Comparison of ENCODE assay signal across 8 cellular contexts in the genomic region with DNA sequence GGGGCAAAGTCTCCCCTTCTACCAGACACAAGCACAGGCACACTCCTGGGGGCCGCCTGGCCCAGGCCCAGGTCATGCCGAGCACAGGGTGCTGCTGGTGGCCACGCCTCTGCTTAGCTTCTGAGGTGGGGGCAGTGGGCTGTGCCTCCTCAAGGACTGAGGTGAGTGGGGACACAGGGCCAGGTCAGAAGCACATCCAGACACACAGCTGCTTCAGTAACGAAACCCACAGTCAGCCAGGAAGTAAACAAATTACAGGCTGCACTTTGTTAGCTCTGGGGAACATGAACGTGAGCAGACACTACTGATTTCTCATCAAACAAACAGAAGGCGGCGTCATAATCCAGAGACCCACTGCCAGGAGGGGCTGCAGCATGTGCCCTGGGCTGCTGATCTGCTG.
DNase-seq lines count a peak whose midpoint lies in the region; ATAC-seq and TF ChIP-seq lines count a peak whose summit lies in the region.

No MANE protein-coding gene starts in this region.

- H3K4me1 ChIP-seq in SK-N-SH (ENCODE audit: control insufficient read depth in 1 of 2, insufficient read depth in 2 of 2, low read depth in 1 of 2, low read length in 1 of 2) = peaks cover 11 to 16% of the 10 kb centered on the region in 2 experiments; a peak in 2 of 4 replicates
- peaks cover 5 to 7% of the 10 kb centered on the region in 2 donors for H3K4me1 ChIP-seq in neuronal stem cell (ENCODE audit: control insufficient read depth in 2 of 2, insufficient read depth in 1 of 2, low read depth in 1 of 2, low read length in 2 of 2)
- peaks cover 0 to 27% (median 7%) of the 10 kb centered on the region in 9 donors for H3K4me1 ChIP-seq in heart right ventricle
- H3K4me1 ChIP-seq in thyroid gland = no peaks in the 10 kb centered on the region

- no peak overlapping the region for H2BK5ac ChIP-seq in neuronal stem cell (ENCODE audit: low read length)

- H3K4me3 ChIP-seq in SK-N-SH (ENCODE audit: low read depth in 2 of 2, low read length in 1 of 2) (no peak overlapping the region), neuronal stem cell (ENCODE audit: low read length in 2 of 2) (no peak overlapping the region), heart right ventricle (no peak overlapping the region), thyroid gland (replicated peaks in 1 of 3) (no peak overlapping the region)

- peak; percentile 44 for DNase-seq in SK-N-SH
- peak; percentile 92 for DNase-seq in NCI-H69 (lab: John Stamatoyannopoulos, UW)
- DNase-seq in neuronal stem cell (ENCODE audit: low spot score) = no peak
- DNase-seq in AG08396 (ENCODE audit: low spot score) = no peak
- no peak for DNase-seq in heart right ventricle
- no peak for DNase-seq in thyroid gland

- CTCF ChIA-PET in SK-N-SH (lab: Yijun Ruan, JAX) = interaction anchor here (0.5 to 9.0 kb wide), 2 partner anchors 132 to 534 kb away, joined by 3 to 117 read pairs; no protein-coding TSS in a partner anchor

- H3K27me3 ChIP-seq in SK-N-SH (ENCODE audit: insufficient read depth) (no peaks in the 10 kb centered on the region), neuronal stem cell (ENCODE audit: control insufficient read depth in 3 of 3, insufficient read depth in 3 of 3, low read depth in 1 of 3, low read length in 3 of 3) (no peaks in the 10 kb centered on the region), heart right ventricle (no peaks in the 10 kb centered on the region), thyroid gland (no peaks in the 10 kb centered on the region)

- POLR2A ChIA-PET in SK-N-SH (lab: Yijun Ruan, JAX) = no interaction called here

- H2AK5ac ChIP-seq in neuronal stem cell (ENCODE audit: low read depth, low read length) = no peak overlapping the region

- H3K9me3 ChIP-seq in SK-N-SH (no peaks in the 10 kb centered on the region), neuronal stem cell (replicated peaks in 1 of 2; ENCODE audit: control insufficient read depth in 2 of 2, insufficient read depth in 1 of 2, low read depth in 1 of 2, low read length in 2 of 2) (no peaks in the 10 kb centered on the region), heart right ventricle (no peaks in the 10 kb centered on the region), thyroid gland (no peaks in the 10 kb centered on the region)

- H3K27ac ChIP-seq in SK-N-SH (ENCODE audit: low read depth in 2 of 2, low read length in 1 of 2) (no peak overlapping the region; a peak in 1 of 4 replicates), neuronal stem cell (replicated peaks; ENCODE audit: low read length) (no peak overlapping the region), heart right ventricle (no peak overlapping the region), thyroid gland (no peak overlapping the region)

- ATAC-seq in SK-N-SH treated with all-trans-retinoic acid at 6 μM for 48 hours = no peak
- peak; percentile 52 for ATAC-seq in HG02763 (IDR thresholded peaks at IDR 0.05; ENCODE audit: unreplicated experiment)
- no peak for ATAC-seq in heart right ventricle

- H2BK15ac ChIP-seq in neuronal stem cell (ENCODE audit: low read length) = no peak overlapping the region

- H2BK12ac ChIP-seq in neuronal stem cell (ENCODE audit: low read length) = peak overlapping the region; percentile 27

- no peaks in the 10 kb centered on the region for H3K36me3 ChIP-seq in SK-N-SH (replicated peaks in 1 of 2; ENCODE audit: control insufficient read depth in 1 of 2, insufficient read depth in 2 of 2, low read length in 1 of 2)
- H3K36me3 ChIP-seq in neuronal stem cell (replicated peaks in 1 of 2; ENCODE audit: control insufficient read depth in 2 of 2, insufficient read depth in 2 of 2, low read length in 2 of 2) = no peaks in the 10 kb centered on the region
- no peaks in the 10 kb centered on the region for H3K36me3 ChIP-seq in heart right ventricle
- H3K36me3 ChIP-seq in thyroid gland = no peaks in the 10 kb centered on the region

- H3K4me2 ChIP-seq in SK-N-SH = no peak overlapping the region
- H3K4me2 ChIP-seq in neuronal stem cell (ENCODE audit: insufficient read depth, low read length, poor library complexity, severe bottlenecking) = no peak overlapping the region

- intact Hi-C loops in heart right ventricle (cut with DNase I) = loop anchor here in 2 of 10 donors (10.0 kb wide), 2 partner anchors 119 to 129 kb away; no protein-coding TSS in a partner anchor
- intact Hi-C loops in thyroid gland (cut with DNase I) = no loop called here

- peak overlapping the region; percentile 39 for H3K18ac ChIP-seq in neuronal stem cell (ENCODE audit: low read length)

- no peaks in the 10 kb centered on the region for H3K79me2 ChIP-seq in SK-N-SH (ENCODE audit: insufficient read depth)

- no peak overlapping the region for H4K8ac ChIP-seq in neuronal stem cell (ENCODE audit: low read depth, low read length)

- TF ChIP-seq RAD21 in SK-N-SH (IDR thresholded peaks at IDR 0.05; ENCODE audit: low read length) = no peak

- no peak overlapping the region for H4K91ac ChIP-seq in neuronal stem cell (ENCODE audit: low read depth, low read length, poor library complexity)

- TF ChIP-seq CTCF in SK-N-SH (IDR thresholded peaks at IDR 0.05) (no peak), heart right ventricle (IDR thresholded peaks at IDR 0.05) (no peak), thyroid gland (IDR thresholded peaks at IDR 0.05) (no peak)

- no peak overlapping the region for H2BK120ac ChIP-seq in neuronal stem cell (ENCODE audit: low read depth, low read length)

- no peaks in the 10 kb centered on the region for H3K9me2 ChIP-seq in SK-N-SH

- no peaks in the 10 kb centered on the region for H4K20me1 ChIP-seq in SK-N-SH (ENCODE audit: insufficient read depth)

- 67% methylated on average over 5 of the region's 7 CpGs for WGBS in SK-N-SH (ENCODE audit: low lambda C conversion rate)
- no CpG with 5 or more reads among the region's 7 CpGs for WGBS in neuronal stem cell (ENCODE audit: extremely low coverage in 2 of 2, insufficient read length in 2 of 2, insufficient replicate concordance in 1 of 2), 2 donors
- 60 to 78% methylated on average over 7 of the region's 7 CpGs for WGBS in heart right ventricle, 2 donors
- WGBS in thyroid gland, 2 donors = 52 to 60% methylated on average over 5 to 7 of the region's 7 CpGs

- no peak overlapping the region for H3K14ac ChIP-seq in neuronal stem cell (ENCODE audit: low read length)

- H3F3A ChIP-seq in SK-N-SH (replicated peaks; ENCODE audit: insufficient read depth) = peaks cover 10% of the 10 kb centered on the region

- H2AFZ ChIP-seq in SK-N-SH (ENCODE audit: low read depth) = no peak overlapping the region
- H2AFZ ChIP-seq in neuronal stem cell (ENCODE audit: low read length) = no peak overlapping the region

- no peak overlapping the region for H3K23ac ChIP-seq in neuronal stem cell (ENCODE audit: low read depth, low read length, poor library complexity)

- no peaks in the 10 kb centered on the region for H3K79me1 ChIP-seq in neuronal stem cell (ENCODE audit: low read depth, low read length)

- H3K9ac ChIP-seq in SK-N-SH (no peak overlapping the region), neuronal stem cell (ENCODE audit: low read depth, low read length, poor library complexity) (no peak overlapping the region)

- no peak overlapping the region for H3K4ac ChIP-seq in neuronal stem cell (ENCODE audit: low read length)

- no peak for TF ChIP-seq POLR2A in thyroid gland (IDR thresholded peaks at IDR 0.05)

- no peak for TF ChIP-seq EP300 in SK-N-SH (IDR thresholded peaks at IDR 0.05; ENCODE audit: borderline replicate concordance in 1 of 2, low read depth in 1 of 2, low read length in 1 of 2)

TF ChIP-seq in SK-N-SH, 30 proteins besides CTCF, POLR2A, EP300 and RAD21 (continues in another document):
- TF ChIP-seq, protein P1, sequence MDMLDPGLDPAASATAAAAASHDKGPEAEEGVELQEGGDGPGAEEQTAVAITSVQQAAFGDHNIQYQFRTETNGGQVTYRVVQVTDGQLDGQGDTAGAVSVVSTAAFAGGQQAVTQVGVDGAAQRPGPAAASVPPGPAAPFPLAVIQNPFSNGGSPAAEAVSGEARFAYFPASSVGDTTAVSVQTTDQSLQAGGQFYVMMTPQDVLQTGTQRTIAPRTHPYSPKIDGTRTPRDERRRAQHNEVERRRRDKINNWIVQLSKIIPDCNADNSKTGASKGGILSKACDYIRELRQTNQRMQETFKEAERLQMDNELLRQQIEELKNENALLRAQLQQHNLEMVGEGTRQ (IDR thresholded peaks at IDR 0.05; ENCODE audit: borderline replicate concordance, low read depth, low read length) = no peak
- TF ChIP-seq RCOR1 (IDR thresholded peaks at IDR 0.05; ENCODE audit: low read length) (no peak), POLR2AphosphoS5 (IDR thresholded peaks at IDR 0.05; ENCODE audit: low read depth, low read length) (no peak)

TF ChIP-seq in SK-N-SH treated with all-trans-retinoic acid at 6 μM for 48 hours, 23 proteins besides CTCF, POLR2A, EP300 and RAD21 (continues in another document):
- no peak for TF ChIP-seq ZNF8 (CRISPR knock-in tag; IDR thresholded peaks at IDR 0.05)
- no peak for TF ChIP-seq TOX (CRISPR knock-in tag; IDR thresholded peaks at IDR 0.05; ENCODE audit: borderline replicate concordance)
- TF ChIP-seq, protein P2, sequence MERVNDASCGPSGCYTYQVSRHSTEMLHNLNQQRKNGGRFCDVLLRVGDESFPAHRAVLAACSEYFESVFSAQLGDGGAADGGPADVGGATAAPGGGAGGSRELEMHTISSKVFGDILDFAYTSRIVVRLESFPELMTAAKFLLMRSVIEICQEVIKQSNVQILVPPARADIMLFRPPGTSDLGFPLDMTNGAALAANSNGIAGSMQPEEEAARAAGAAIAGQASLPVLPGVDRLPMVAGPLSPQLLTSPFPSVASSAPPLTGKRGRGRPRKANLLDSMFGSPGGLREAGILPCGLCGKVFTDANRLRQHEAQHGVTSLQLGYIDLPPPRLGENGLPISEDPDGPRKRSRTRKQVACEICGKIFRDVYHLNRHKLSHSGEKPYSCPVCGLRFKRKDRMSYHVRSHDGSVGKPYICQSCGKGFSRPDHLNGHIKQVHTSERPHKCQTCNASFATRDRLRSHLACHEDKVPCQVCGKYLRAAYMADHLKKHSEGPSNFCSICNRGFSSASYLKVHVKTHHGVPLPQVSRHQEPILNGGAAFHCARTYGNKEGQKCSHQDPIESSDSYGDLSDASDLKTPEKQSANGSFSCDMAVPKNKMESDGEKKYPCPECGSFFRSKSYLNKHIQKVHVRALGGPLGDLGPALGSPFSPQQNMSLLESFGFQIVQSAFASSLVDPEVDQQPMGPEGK (CRISPR knock-in tag; IDR thresholded peaks at IDR 0.05; ENCODE audit: borderline replicate concordance) = no peak
- TF ChIP-seq BACH2 (CRISPR knock-in tag; IDR thresholded peaks at IDR 0.05; ENCODE audit: borderline replicate concordance) = no peak
- TF ChIP-seq GLIS3 (CRISPR knock-in tag; IDR thresholded peaks at IDR 0.05) = no peak
- TF ChIP-seq ESRRG (CRISPR knock-in tag; IDR thresholded peaks at IDR 0.05) = no peak
- TF ChIP-seq ZNF565 (CRISPR knock-in tag; conservative IDR thresholded peaks at IDR 0.05; ENCODE audit: low read depth) = no peak
- TF ChIP-seq CSDC2 (CRISPR knock-in tag; IDR thresholded peaks at IDR 0.05) = no peak
- TF ChIP-seq ZNF70 (CRISPR knock-in tag; IDR thresholded peaks at IDR 0.05) = no peak
- TF ChIP-seq ZFP30 (CRISPR knock-in tag; IDR thresholded peaks at IDR 0.05) = no peak

Comparison
In these comparisons a context has a peak if more than half of its experiments do, and no peak if none do; other contexts are left out.
1. DNase-seq: peak in SK-N-SH (single experiment) and NCI-H69 (single experiment); none in neuronal stem cell (single experiment), AG08396 (single experiment), heart right ventricle (0 of 2) and thyroid gland (0 of 2).